Comparison of ENCODE assay signal across 1 cellular context in the genomic region with DNA sequence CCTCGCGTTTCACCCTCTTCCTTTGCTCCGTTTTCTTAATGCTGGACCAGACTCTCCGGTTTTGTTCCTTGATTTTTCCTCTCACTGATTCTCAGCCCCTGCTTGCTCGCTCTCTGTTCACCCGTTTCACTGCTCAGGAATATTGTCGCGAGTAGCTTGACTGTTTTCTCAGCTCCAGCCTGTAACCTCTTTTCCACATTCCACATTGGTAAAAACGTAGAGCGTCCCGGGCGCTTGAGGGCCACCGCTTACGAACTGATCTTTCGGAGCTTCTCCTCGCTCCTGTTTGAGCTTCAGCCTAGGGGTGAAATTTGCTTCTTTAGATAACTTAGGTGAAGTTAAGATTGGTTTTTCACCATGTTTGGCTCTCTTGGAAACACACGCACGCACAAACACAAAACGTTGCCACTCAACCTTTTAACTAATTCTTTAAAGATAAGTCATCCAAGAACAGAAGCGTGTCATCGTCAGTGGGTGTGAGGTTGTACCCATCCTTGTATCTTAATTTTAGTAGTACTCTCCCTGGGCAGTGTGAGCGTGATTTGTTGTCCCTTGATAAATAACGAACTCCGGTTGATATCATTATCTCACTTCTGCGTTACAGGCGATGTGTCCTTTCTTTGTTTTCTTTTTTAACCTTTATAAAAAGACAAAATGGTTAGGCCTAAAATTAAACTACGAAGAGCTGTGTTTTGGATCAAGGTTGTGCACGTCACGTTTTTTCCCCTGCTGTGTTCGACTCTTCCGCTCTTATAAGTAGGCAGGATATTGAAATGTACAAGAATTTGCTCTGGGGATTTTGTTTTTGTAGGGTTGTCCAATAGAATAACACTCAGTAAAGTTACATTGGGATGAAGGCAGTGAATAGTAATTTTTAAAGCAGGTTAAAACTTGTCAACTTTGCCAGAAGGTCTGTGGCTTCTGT.
A peak's percentile ranks its signal among the peaks of the same experiment; 100 is the strongest.
TF ChIP-seq lines count a peak whose summit lies in the region.

No MANE protein-coding gene starts in this region.

TF ChIP-seq in H1, 55 proteins besides CTCF, POLR2A, EP300 and RAD21:
- TF ChIP-seq SIN3A (conservative IDR thresholded peaks at IDR 0.05 in 1 of 2, IDR thresholded peaks at IDR 0.05 in 1 of 2; ENCODE audit: low read depth in 1 of 2, low read length in 2 of 2), result 0 out of 4 replicates have a peak, but pooled peaks of 1 of the 2 experiments have one; percentile 26
- TF ChIP-seq SAP30 (IDR thresholded peaks at IDR 0.05; ENCODE audit: insufficient read depth, insufficient replicate concordance, low read length), result peak; percentile 77
- no peak for TF ChIP-seq SP1 (IDR thresholded peaks at IDR 0.05; ENCODE audit: low read depth, low read length)
- TF ChIP-seq NRF1 (IDR thresholded peaks at IDR 0.05; ENCODE audit: low read depth, low read length), result no peak
- peak; percentile 53 for TF ChIP-seq ASH2L (IDR thresholded peaks at IDR 0.05; ENCODE audit: low read length)
- TF ChIP-seq SUZ12 (IDR thresholded peaks at IDR 0.05; ENCODE audit: low read length), result no peak
- TF ChIP-seq CREB1 (IDR thresholded peaks at IDR 0.05), result no peak
